ENCODE assay signal across 24 cellular contexts in genomic region chr9:98367923-98368322, GRCh38.
DNase-seq lines count a peak whose midpoint lies in the region; ATAC-seq, FAIRE-seq and TF ChIP-seq lines count a peak whose summit lies in the region.
"Had no signal": no experiment of that assay in that cellular context is flagged by ENCODE, and none has a peak within 500 bp of the region (broad histone marks: within the 10 kb centered on the region; RNA-seq: fewer than 3 reads in every experiment).

No MANE protein-coding gene starts in this region.

- no peak for TF ChIP-seq EP300 in HepG2 (IDR thresholded peaks at IDR 0.05; ENCODE audit: low read depth in 2 of 2, low read length in 2 of 2)
- no peak for TF ChIP-seq EP300 in HepG2 (CRISPR knock-in tag; IDR thresholded peaks at IDR 0.05; ENCODE audit: borderline replicate concordance)
- TF ChIP-seq EP300 in K562 (IDR thresholded peaks at IDR 0.05; ENCODE audit: low read length): no peak

- no peaks in the 10 kb centered on the region for H3K79me1 ChIP-seq in mesendoderm (ENCODE audit: low read length)

- intact Hi-C loops in HepG2 (cut with micrococcal nuclease; ENCODE audit: unreplicated experiment): no loop called here
- intact Hi-C loops in right lobe of liver (cut with DNase I): no loop called here
- intact Hi-C loops in K562 (cut with micrococcal nuclease): loop anchor here (5.0 kb wide), 1 partner anchor 161 kb away; no protein-coding TSS in a partner anchor

- H3K27me3 ChIP-seq in HepG2 (ENCODE audit: control insufficient read depth in 1 of 2, insufficient read depth in 2 of 2, low read length in 2 of 2) (no peaks in the 10 kb centered on the region), right lobe of liver (no peaks in the 10 kb centered on the region), K562 (ENCODE audit: control insufficient read depth in 2 of 2, insufficient read depth in 2 of 2, low read length in 2 of 2) (no peaks in the 10 kb centered on the region), mesendoderm (ENCODE audit: insufficient read depth, low read length, poor library complexity) (no peaks in the 10 kb centered on the region)
- H3K27me3 ChIP-seq: BLaER1 treated with 17β-estradiol and CSF1 and Interleukin-3, amounts not matched to agents 10 nM and 100 nM had no signal

- H3K4me3 ChIP-seq in HepG2 (replicated peaks in 1 of 3; ENCODE audit: insufficient read depth in 1 of 3, low read depth in 2 of 3, low read length in 3 of 3) (no peak overlapping the region), right lobe of liver (no peak overlapping the region), K562 (no peak overlapping the region), mesendoderm (ENCODE audit: low read length) (no peak overlapping the region)
- H3K4me3 ChIP-seq: A549; BLaER1 treated with 17β-estradiol and CSF1 and Interleukin-3, amounts not matched to agents 10 nM and 100 nM; GM12878 had no signal

- H2BK120ac ChIP-seq in mesendoderm (ENCODE audit: low read depth, low read length): no peak overlapping the region

- H3K18ac ChIP-seq in mesendoderm (ENCODE audit: low read length): no peak overlapping the region

- no peak overlapping the region for H3K4me2 ChIP-seq in HepG2 (ENCODE audit: low read depth, low read length)
- H3K4me2 ChIP-seq in K562 (ENCODE audit: insufficient read depth, low read length): peak overlapping the region; percentile 39; the same call in 1 of the 2 replicates
- H3K4me2 ChIP-seq in mesendoderm (ENCODE audit: low read length): no peak overlapping the region
- H3K4me2 ChIP-seq: A549; BLaER1 treated with 17β-estradiol and CSF1 and Interleukin-3, amounts not matched to agents 10 nM and 100 nM had no signal

- H2BK5ac ChIP-seq in mesendoderm (ENCODE audit: low read length): no peak overlapping the region

- in situ Hi-C loops in HepG2 (cut with HindIII; ENCODE audit: extremely low pct_ligation_motif_present, low pct_unique_long_range_greater_than_20kb) (no loop called here), K562 (cut with MboI) (no loop called here)

- no peaks in the 10 kb centered on the region for H3K9me1 ChIP-seq in K562 (ENCODE audit: control insufficient read depth, insufficient read depth, low read length)

- no peak overlapping the region for H2AFZ ChIP-seq in HepG2 (ENCODE audit: low read length)
- peak overlapping the region; percentile 64; the same call in 1 of the 2 replicates for H2AFZ ChIP-seq in K562 (ENCODE audit: low read depth, low read length)

- no peak overlapping the region for H3K56ac ChIP-seq in mesendoderm (ENCODE audit: low read length)

- H3K27ac Mint-ChIP-seq in glutamatergic neuron (ENCODE audit: unreplicated experiment): peak overlapping the region; percentile 9
- H3K27ac Mint-ChIP-seq: B cell; CD4-positive, alpha-beta T cell; CD8-positive, alpha-beta T cell had no signal

- H3K9me3 Mint-ChIP-seq in glutamatergic neuron (ENCODE audit: unreplicated experiment): peaks cover 15% of the 10 kb centered on the region

- H3K23ac ChIP-seq in mesendoderm (ENCODE audit: low read length): no peak overlapping the region

- H3K4me1 Mint-ChIP-seq in glutamatergic neuron (ENCODE audit: low read depth, unreplicated experiment): peaks cover 13% of the 10 kb centered on the region
- H3K4me1 Mint-ChIP-seq: B cell had no signal

- H3K9me3 ChIP-seq in HepG2 (ENCODE audit: low read length): peaks cover 22% of the 10 kb centered on the region
- no peaks in the 10 kb centered on the region for H3K9me3 ChIP-seq in right lobe of liver
- H3K9me3 ChIP-seq in K562 (replicated peaks; ENCODE audit: control insufficient read depth, insufficient read depth, low read depth, low read length): peaks cover 20% of the 10 kb centered on the region

- H3K4me3 Mint-ChIP-seq in glutamatergic neuron (ENCODE audit: unreplicated experiment): no peak overlapping the region
- H3K4me3 Mint-ChIP-seq: B cell; CD4-positive, alpha-beta T cell; CD8-positive, alpha-beta T cell had no signal

- no peak overlapping the region for H3K4ac ChIP-seq in mesendoderm (ENCODE audit: low read depth, low read length)

- H2AK5ac ChIP-seq in mesendoderm (ENCODE audit: low read length): no peak overlapping the region

- TF ChIP-seq POLR2A in HepG2 (IDR thresholded peaks at IDR 0.05; ENCODE audit: insufficient read depth in 1 of 2, low read depth in 2 of 2, low read length in 2 of 2) (no peak), right lobe of liver (IDR thresholded peaks at IDR 0.05) (no peak), K562 (conservative IDR thresholded peaks at IDR 0.05) (no peak)

- H3K79me2 ChIP-seq in HepG2 (ENCODE audit: insufficient read depth, low read length) (no peaks in the 10 kb centered on the region), K562 (ENCODE audit: control insufficient read depth, insufficient read depth, low read length) (no peaks in the 10 kb centered on the region), mesendoderm (ENCODE audit: control insufficient read depth, insufficient read depth, low read length) (no peaks in the 10 kb centered on the region)

- no peaks in the 10 kb centered on the region for H3K4me1 ChIP-seq in HepG2 (ENCODE audit: insufficient read depth, low read length)
- H3K4me1 ChIP-seq in right lobe of liver: no peaks in the 10 kb centered on the region
- peaks cover 19 to 22% of the 10 kb centered on the region in 2 experiments for H3K4me1 ChIP-seq in K562 (replicated peaks in 1 of 2; ENCODE audit: control insufficient read depth in 2 of 2, insufficient read depth in 2 of 2, low read length in 2 of 2)
- peaks cover 3% of the 10 kb centered on the region for H3K4me1 ChIP-seq in mesendoderm (ENCODE audit: control insufficient read depth, low read depth, low read length)
- H3K4me1 ChIP-seq: A549; BLaER1 treated with 17β-estradiol and CSF1 and Interleukin-3, amounts not matched to agents 10 nM and 100 nM had no signal

- FAIRE-seq in HepG2 (lab: Jason Lieb, UNC): no peak
- peak; percentile 11 for FAIRE-seq in K562 (lab: Jason Lieb, UNC)
- FAIRE-seq: A549, D721Med, G401.6, GM12878, GM12892, GM18507 had no signal

- H4K5ac ChIP-seq in mesendoderm (ENCODE audit: low read length): no peak overlapping the region

- ATAC-seq in HepG2 (no peak), right lobe of liver (no peak), K562 (peak; percentile 26), HG02623 (IDR thresholded peaks at IDR 0.05; ENCODE audit: unreplicated experiment) (no peak)
- ATAC-seq: A549; CD8-positive, alpha-beta T cell; GM12878 had no signal

- H2BK15ac ChIP-seq in mesendoderm (replicated peaks; ENCODE audit: low read depth): no peak overlapping the region

- POLR2A ChIA-PET in HepG2 (lab: Yijun Ruan, JAX) (no interaction called here), K562 (lab: Yijun Ruan, JAX) (no interaction called here)

- H3K27me3 Mint-ChIP-seq in glutamatergic neuron (ENCODE audit: unreplicated experiment): peaks cover 8% of the 10 kb centered on the region

- no peak overlapping the region for H4K8ac ChIP-seq in mesendoderm (ENCODE audit: low read depth, low read length)

- H3K9ac ChIP-seq in HepG2 (ENCODE audit: insufficient read depth, low read depth, low read length) (no peak overlapping the region), K562 (ENCODE audit: insufficient read depth in 1 of 2, low read depth in 2 of 2, low read length in 2 of 2) (no peak overlapping the region), mesendoderm (ENCODE audit: low read length) (no peak overlapping the region)
- H3K9ac ChIP-seq: BLaER1 treated with 17β-estradiol and CSF1 and Interleukin-3, amounts not matched to agents 10 nM and 100 nM had no signal

- H3K36me3 ChIP-seq in HepG2 (replicated peaks in 1 of 2; ENCODE audit: control insufficient read depth in 1 of 2, insufficient read depth in 2 of 2, low read length in 2 of 2) (no peaks in the 10 kb centered on the region), right lobe of liver (no peaks in the 10 kb centered on the region), K562 (ENCODE audit: control insufficient read depth, insufficient read depth, low read length) (no peaks in the 10 kb centered on the region), mesendoderm (ENCODE audit: control insufficient read depth, insufficient read depth, low read length) (no peaks in the 10 kb centered on the region)
- H3K36me3 ChIP-seq: BLaER1 treated with 17β-estradiol and CSF1 and Interleukin-3, amounts not matched to agents 10 nM and 100 nM had no signal

- TF ChIP-seq CTCF in HepG2 (CRISPR knock-in tag; IDR thresholded peaks at IDR 0.05) (no peak), right lobe of liver (IDR thresholded peaks at IDR 0.05) (no peak), K562 (IDR thresholded peaks at IDR 0.05 in 2 of 3, conservative IDR thresholded peaks at IDR 0.05 in 1 of 3; ENCODE audit: insufficient read depth in 2 of 3, low read depth in 1 of 3, low read length in 3 of 3) (no peak), glutamatergic neuron (IDR thresholded peaks at IDR 0.05; ENCODE audit: partially characterized antibody, unreplicated experiment) (no peak)

- H3K27ac ChIP-seq in HepG2 (ENCODE audit: extremely low read length, insufficient read depth, low read length) (no peak overlapping the region), right lobe of liver (no peak overlapping the region), K562 (ENCODE audit: extremely low read depth, low read depth, low read length) (peak overlapping the region; percentile 73), mesendoderm (ENCODE audit: low read depth, low read length) (no peak overlapping the region)
- H3K27ac ChIP-seq: 22Rv1; A549; BLaER1 treated with 17β-estradiol and CSF1 and Interleukin-3, amounts not matched to agents 10 nM and 100 nM; C4-2B had no signal

- WGBS in HepG2 (ENCODE audit: low lambda C conversion rate): 48% methylated on average over 5 of the region's 5 CpGs
- 73% methylated on average over 4 of the region's 5 CpGs for WGBS in right lobe of liver (ENCODE audit: insufficient coverage, low coverage, low lambda C conversion rate, missing lambda C conversion rate)
- 24% methylated on average over 5 of the region's 5 CpGs for WGBS in K562 (ENCODE audit: insufficient coverage, low coverage, missing lambda C conversion rate)
- WGBS in mesendoderm (ENCODE audit: extremely low coverage, insufficient coverage, low lambda C conversion rate): no CpG with 5 or more reads among the region's 5 CpGs

- DNase-seq in HepG2 (ENCODE audit: low spot score) (no peak), right lobe of liver (no peak), K562 (ENCODE audit: extremely low read depth in 1 of 4, low spot score in 3 of 4) (peak in 3 of 4 experiments; percentile 23 to 50 (median 38)), glutamatergic neuron (no peak), mesendoderm (no peak), retina (no peak)
- DNase-seq: AML-193; Caco-2; Calu3; CD4-positive, alpha-beta T cell; CD8-positive, alpha-beta T cell; DMS79 treated with DMSO at 0.1 percent for 48 hours; GF-D8 had no signal

- BruUV-seq in HepG2 (replicated peaks; lab: Mats Ljungman, UMichigan) (no TSS peak), K562 (replicated peaks; lab: Mats Ljungman, UMichigan) (no TSS peak)

- no peaks in the 10 kb centered on the region for H4K20me1 ChIP-seq in HepG2 (ENCODE audit: insufficient read depth, low read length)
- H4K20me1 ChIP-seq in K562 (replicated peaks; ENCODE audit: control insufficient read depth, insufficient read depth, low read length): no peaks in the 10 kb centered on the region
- H4K20me1 ChIP-seq: BLaER1 treated with 17β-estradiol and CSF1 and Interleukin-3, amounts not matched to agents 10 nM and 100 nM had no signal

- TF ChIP-seq RAD21 in HepG2 (CRISPR knock-in tag; IDR thresholded peaks at IDR 0.05): no peak
- no peak for TF ChIP-seq RAD21 in K562 (CRISPR knock-in tag; conservative IDR thresholded peaks at IDR 0.05 in 1 of 2, IDR thresholded peaks at IDR 0.05 in 1 of 2)

- H3K36me3 Mint-ChIP-seq in glutamatergic neuron (ENCODE audit: unreplicated experiment): peaks cover 36% of the 10 kb centered on the region

- CTCF ChIA-PET in HepG2 (lab: Yijun Ruan, JAX; ENCODE audit: low intra/inter-chr PET ratio, low total read pairs): no interaction called here
- CTCF ChIA-PET in K562 (lab: Yijun Ruan, JAX; ENCODE audit: low intra/inter-chr PET ratio): no interaction called here

Comparison
In these comparisons a context has a peak if more than half of its experiments do, and no peak if none do; other contexts are left out.
1. DNase-seq: peak in K562 (3 of 4); none in HepG2 (single experiment), right lobe of liver (0 of 3), glutamatergic neuron (single experiment), mesendoderm (single experiment) and retina (single experiment).
2. Of the 241 proteins assayed by ChIP-seq in both HepG2 and K562: peak only in HepG2: none; only in K562: CREM and GABPB1; in both: none; in neither: 236; mixed calls (peak in some experiments, not most) for 3.